ENCODE assay signal across 27 cellular contexts in genomic region chr18:68394705-68395104, GRCh38.
DNase-seq lines count a peak whose midpoint lies in the region; ATAC-seq and TF ChIP-seq lines count a peak whose summit lies in the region.
"Had no signal": no experiment of that assay in that cellular context is flagged by ENCODE, and none has a peak within 500 bp of the region (broad histone marks: within the 10 kb centered on the region; RNA-seq: fewer than 3 reads in every experiment).

No MANE protein-coding gene starts in this region.

- no peak overlapping the region for H3K4me3 Mint-ChIP-seq in MCF 10A (ENCODE audit: unreplicated experiment)
- no peak overlapping the region for H3K4me3 Mint-ChIP-seq in T-cell
- H3K4me3 Mint-ChIP-seq: activated B cell treated with CpG ODN at 0.5 μM for 24 hours; activated CD4-positive, alpha-beta memory T cell treated with anti-CD3 and anti-CD28 coated beads for 36 hours; central memory CD8-positive, alpha-beta T cell; stimulated activated naive B cell treated with anti-CD40 and anti-IgM and Interleukin-4, amounts not matched to agents 10 μg/mL and 1 μg/mL and 100 μg/mL, for 72 hours; T-helper 2 cell treated with Interferon-gamma antibody and Interleukin-4, amounts not matched to agents 5 μg/mL and 100 μg/mL, for 36 hours had no signal

- H3K4me3 ChIP-seq in breast epithelium (no peak overlapping the region), fibroblast of the aortic adventitia (ENCODE audit: low read depth, low read length) (no peak overlapping the region), lower lobe of right lung (no peak overlapping the region)
- H3K4me3 ChIP-seq: dorsolateral prefrontal cortex, thoracic aorta had no signal

- peak; percentile 53; the same call in 2 of the 3 replicates for ATAC-seq in SK-N-SH treated with all-trans-retinoic acid at 6 μM for 48 hours
- ATAC-seq in GM19328 (IDR thresholded peaks at IDR 0.05; ENCODE audit: unreplicated experiment) = no peak
- ATAC-seq in lower lobe of right lung = no peak
- no peak for ATAC-seq in T-cell (replicated peaks in 1 of 4)
- ATAC-seq: Panc1; stimulated activated naive B cell treated with anti-CD40 and anti-IgM and Interleukin-4, amounts not matched to agents 10 μg/mL and 1 μg/mL and 100 μg/mL, for 72 hours had no signal

- no peaks in the 10 kb centered on the region for H3K4me1 ChIP-seq in breast epithelium
- no peaks in the 10 kb centered on the region for H3K4me1 ChIP-seq in lower lobe of right lung
- H3K4me1 ChIP-seq: Caco-2 had no signal

- TF ChIP-seq POLR2A in breast epithelium (IDR thresholded peaks at IDR 0.05) = no peak

- no TSS peak for BruUV-seq in MCF 10A (replicated peaks; lab: Mats Ljungman, UMichigan)

- CTCF ChIA-PET in MCF 10A (lab: Yijun Ruan, JAX) (interaction anchor here (0.6 to 1.2 kb wide), 3 partner anchors 13 to 228 kb away, joined by 3 to 5 read pairs (median 4); no protein-coding TSS in a partner anchor), T-cell (lab: Charles Lee) (no interaction called here)

- H3K36me3 Mint-ChIP-seq in MCF 10A (ENCODE audit: insufficient read depth, unreplicated experiment) (no peaks in the 10 kb centered on the region), T-cell (no peaks in the 10 kb centered on the region)
- H3K36me3 Mint-ChIP-seq: activated CD4-positive, alpha-beta memory T cell treated with anti-CD3 and anti-CD28 coated beads for 36 hours; stimulated activated naive B cell treated with anti-CD40 and anti-IgM and Interleukin-4, amounts not matched to agents 10 μg/mL and 1 μg/mL and 100 μg/mL, for 72 hours had no signal

- H3K27me3 Mint-ChIP-seq in MCF 10A (ENCODE audit: insufficient read depth, unreplicated experiment) = no peaks in the 10 kb centered on the region
- H3K27me3 Mint-ChIP-seq in T-cell = no peaks in the 10 kb centered on the region
- H3K27me3 Mint-ChIP-seq: activated B cell treated with CpG ODN at 0.5 μM for 24 hours; activated CD4-positive, alpha-beta memory T cell treated with anti-CD3 and anti-CD28 coated beads for 36 hours; central memory CD8-positive, alpha-beta T cell; stimulated activated naive B cell treated with anti-CD40 and anti-IgM and Interleukin-4, amounts not matched to agents 10 μg/mL and 1 μg/mL and 100 μg/mL, for 72 hours had no signal

- TF ChIP-seq CTCF in MCF 10A (IDR thresholded peaks at IDR 0.05; ENCODE audit: unreplicated experiment) (no peak), breast epithelium (IDR thresholded peaks at IDR 0.05) (no peak), fibroblast of the aortic adventitia (IDR thresholded peaks at IDR 0.05; ENCODE audit: insufficient read depth, low read length) (no peak), lower lobe of right lung (IDR thresholded peaks at IDR 0.05) (no peak)

- DNase-seq in MCF 10A (ENCODE audit: unreplicated experiment) (peak; percentile 9), breast epithelium (ENCODE audit: low spot score in 2 of 2) (no peak), fibroblast of the aortic adventitia (ENCODE audit: low read depth) (peak; percentile 16), lower lobe of right lung (no peak), T-cell (no peak), NCI-H82 treated with DMSO at 0.1 percent for 48 hours (lab: John Stamatoyannopoulos, UW; ENCODE audit: unreplicated experiment) (no peak)
- DNase-seq: activated B cell treated with CpG ODN at 0.5 μM for 24 hours; activated CD4-positive, alpha-beta memory T cell treated with anti-CD3 and anti-CD28 coated beads for 36 hours; activated gamma-delta T cell treated with Interleukin-2 at 50 U/mL for 16 hours; Caco-2; DND-41; dorsolateral prefrontal cortex; foreskin melanocyte; Kasumi-1; NCI-H1092; NCI-H2029; NCI-H345; NCI-H82; small intestine; stimulated activated naive B cell treated with anti-CD40 and anti-IgM and Interleukin-4, amounts not matched to agents 10 μg/mL and 1 μg/mL and 100 μg/mL, for 72 hours had no signal

- H3K4me1 Mint-ChIP-seq in MCF 10A (ENCODE audit: insufficient read depth, unreplicated experiment) (peaks cover 11% of the 10 kb centered on the region), T-cell (no peaks in the 10 kb centered on the region)
- H3K4me1 Mint-ChIP-seq: activated B cell treated with CpG ODN at 0.5 μM for 24 hours; central memory CD8-positive, alpha-beta T cell; stimulated activated naive B cell treated with anti-CD40 and anti-IgM and Interleukin-4, amounts not matched to agents 10 μg/mL and 1 μg/mL and 100 μg/mL, for 72 hours had no signal

- H3K36me3 ChIP-seq in breast epithelium = no peaks in the 10 kb centered on the region
- no peaks in the 10 kb centered on the region for H3K36me3 ChIP-seq in lower lobe of right lung
- H3K36me3 ChIP-seq: thoracic aorta had no signal

- H3K9me3 ChIP-seq in breast epithelium (no peaks in the 10 kb centered on the region), lower lobe of right lung (no peaks in the 10 kb centered on the region)
- H3K9me3 ChIP-seq: Caco-2, thoracic aorta had no signal

- H3K27me3 ChIP-seq in breast epithelium = no peaks in the 10 kb centered on the region
- H3K27me3 ChIP-seq in lower lobe of right lung (ENCODE audit: low read depth) = no peaks in the 10 kb centered on the region
- H3K27me3 ChIP-seq: dorsolateral prefrontal cortex had no signal

- POLR2A ChIA-PET in MCF 10A (lab: Yijun Ruan, JAX) (no interaction called here), T-cell (lab: Charles Lee) (no interaction called here)

- intact Hi-C loops in MCF 10A (cut with micrococcal nuclease) = no loop called here
- intact Hi-C loops in breast epithelium (cut with DNase I; ENCODE audit: low total_unique reads) = no loop called here
- intact Hi-C loops in lower lobe of right lung (cut with DNase I) = no loop called here

- no peak overlapping the region for H3K27ac ChIP-seq in breast epithelium
- no peak overlapping the region for H3K27ac ChIP-seq in lower lobe of right lung
- H3K27ac ChIP-seq: 22Rv1, dorsolateral prefrontal cortex, thoracic aorta had no signal

- peaks cover 9% of the 10 kb centered on the region for H3K9me3 Mint-ChIP-seq in MCF 10A (ENCODE audit: unreplicated experiment)
- H3K9me3 Mint-ChIP-seq in T-cell = peaks cover 0 to 1% (median 0%) of the 10 kb centered on the region in 3 donors
- H3K9me3 Mint-ChIP-seq: activated B cell treated with CpG ODN at 0.5 μM for 24 hours; activated CD4-positive, alpha-beta memory T cell treated with anti-CD3 and anti-CD28 coated beads for 36 hours; stimulated activated naive B cell treated with anti-CD40 and anti-IgM and Interleukin-4, amounts not matched to agents 10 μg/mL and 1 μg/mL and 100 μg/mL, for 72 hours; T-helper 2 cell treated with Interferon-gamma antibody and Interleukin-4, amounts not matched to agents 5 μg/mL and 100 μg/mL, for 36 hours had no signal

- H3K27ac Mint-ChIP-seq in MCF 10A (ENCODE audit: low read depth, unreplicated experiment) = no peak overlapping the region
- H3K27ac Mint-ChIP-seq in T-cell = no peak overlapping the region
- H3K27ac Mint-ChIP-seq: activated B cell treated with CpG ODN at 0.5 μM for 24 hours; activated CD4-positive, alpha-beta memory T cell treated with anti-CD3 and anti-CD28 coated beads for 36 hours; stimulated activated naive B cell treated with anti-CD40 and anti-IgM and Interleukin-4, amounts not matched to agents 10 μg/mL and 1 μg/mL and 100 μg/mL, for 72 hours; T-helper 2 cell treated with Interferon-gamma antibody and Interleukin-4, amounts not matched to agents 5 μg/mL and 100 μg/mL, for 36 hours had no signal

TF ChIP-seq in SK-N-SH treated with all-trans-retinoic acid at 6 μM for 48 hours, 23 proteins besides CTCF, POLR2A, EP300 and RAD21:
- no peak for TF ChIP-seq ZFP30 (CRISPR knock-in tag; IDR thresholded peaks at IDR 0.05)
- TF ChIP-seq PPARA (CRISPR knock-in tag; IDR thresholded peaks at IDR 0.05; ENCODE audit: borderline replicate concordance) = no peak
- TF ChIP-seq ZNF70 (CRISPR knock-in tag; IDR thresholded peaks at IDR 0.05) = no peak
- no peak for TF ChIP-seq POU6F1 (CRISPR knock-in tag; IDR thresholded peaks at IDR 0.05; ENCODE audit: borderline replicate concordance, low read depth)
- peak; percentile 24; the same call in 1 of the 2 replicates for TF ChIP-seq ISL1 (CRISPR knock-in tag; IDR thresholded peaks at IDR 0.05)
- TF ChIP-seq SNAI2 (CRISPR knock-in tag; IDR thresholded peaks at IDR 0.05) = no peak

Comparison
In these comparisons a context has a peak if more than half of its experiments do, and no peak if none do; other contexts are left out.
1. DNase-seq: peak in MCF 10A (single experiment) and fibroblast of the aortic adventitia (single experiment); none in breast epithelium (0 of 2), lower lobe of right lung (single experiment), T-cell (0 of 34) and NCI-H82 treated with DMSO at 0.1 percent for 48 hours (single experiment).